Comparison of ENCODE assay signal across 13 cellular contexts in genomic region chr9:76516350-76516749, GRCh38. TPM values are rescaled to one million over a fixed set of nuclear protein-coding genes. Genes with fewer than 3 reads are reported as not detected.
A peak's percentile ranks its signal among the peaks of the same experiment; 100 is the strongest.
DNase-seq lines count a peak whose midpoint lies in the region; ATAC-seq and TF ChIP-seq lines count a peak whose summit lies in the region.
"Had no signal": no experiment of that assay in that cellular context is flagged by ENCODE, and none has a peak within 500 bp of the region (broad histone marks: within the 10 kb centered on the region; RNA-seq: fewer than 3 reads in every experiment).

No MANE protein-coding gene starts in this region.

- TF ChIP-seq CTCF in thyroid gland (IDR thresholded peaks at IDR 0.05) = no peak

- no peak overlapping the region for H3K27ac ChIP-seq in right cardiac atrium (ENCODE audit: low read length)
- H3K27ac ChIP-seq in thyroid gland = peak overlapping the region in 1 of 3 donors; percentile 13
- H3K27ac ChIP-seq: adrenal gland had no signal

- H3K27me3 ChIP-seq in right cardiac atrium (ENCODE audit: control insufficient read depth, insufficient read depth) (no peaks in the 10 kb centered on the region), thyroid gland (no peaks in the 10 kb centered on the region)
- H3K27me3 ChIP-seq: adrenal gland had no signal

- peak; percentile 87 to 92 for ATAC-seq in right cardiac atrium
- ATAC-seq in HG03521 (IDR thresholded peaks at IDR 0.05; ENCODE audit: unreplicated experiment) = peak; percentile 37
- ATAC-seq: stimulated activated memory B cell treated with anti-CD40 and anti-IgM and Interleukin-4, amounts not matched to agents 10 μg/mL and 1 μg/mL and 100 μg/mL, for 72 hours had no signal

- TF ChIP-seq POLR2A in thyroid gland (IDR thresholded peaks at IDR 0.05) = no peak

- no peak for DNase-seq in right cardiac atrium
- no peak for DNase-seq in cardiac septum (ENCODE audit: low spot score)
- DNase-seq in astrocyte of the hippocampus (ENCODE audit: low read depth, low spot score) = peak; percentile 15
- peak; percentile 40 to 49 for DNase-seq in thyroid gland
- DNase-seq in NCI-H128 (lab: John Stamatoyannopoulos, UW; ENCODE audit: unreplicated experiment) = no peak
- no peak for DNase-seq in SKM-1 treated with dmso at 0.1 percent for 144 hours (lab: John Stamatoyannopoulos, UW; ENCODE audit: unreplicated experiment)
- DNase-seq in posterior vena cava (ENCODE audit: low spot score) = no peak
- DNase-seq: MM.1S, NCI-H524 treated with DMSO at 0.1 percent for 48 hours, Right ventricle myocardium superior had no signal

- H3K9me3 ChIP-seq in right cardiac atrium (ENCODE audit: control insufficient read depth, low read length) (no peaks in the 10 kb centered on the region), thyroid gland (no peaks in the 10 kb centered on the region)
- H3K9me3 ChIP-seq: adrenal gland had no signal

- H3K4me1 ChIP-seq in right cardiac atrium (ENCODE audit: control insufficient read depth, insufficient read depth, low read length) (no peaks in the 10 kb centered on the region), thyroid gland (peaks cover 14 to 38% of the 10 kb centered on the region in 2 donors)
- H3K4me1 ChIP-seq: adrenal gland had no signal

- H3K4me3 ChIP-seq in right cardiac atrium (ENCODE audit: low read length) (no peak overlapping the region), thyroid gland (replicated peaks in 1 of 3) (no peak overlapping the region)
- H3K4me3 ChIP-seq: adrenal gland had no signal

- no peaks in the 10 kb centered on the region for H3K36me3 ChIP-seq in thyroid gland
- H3K36me3 ChIP-seq: adrenal gland had no signal

- intact Hi-C loops in right cardiac atrium (cut with DNase I) = no loop called here
- intact Hi-C loops in cardiac septum (cut with DNase I) = no loop called here
- intact Hi-C loops in thyroid gland (cut with DNase I) = no loop called here
- intact Hi-C loops in posterior vena cava (cut with DNase I) = no loop called here

- 47% methylated on average over 6 of the region's 6 CpGs for WGBS in right cardiac atrium
- WGBS in thyroid gland, 2 donors = 63 to 68% methylated on average over 6 of the region's 6 CpGs

RNA-seq across cellular contexts. Expression of gene GCNT1, which starts 57.4 kb away (rescaled TPM):
- total RNA-seq in right cardiac atrium (1 to 10 TPM; 2.6 to 5.7 (median 4.0) TPM), cardiac septum (2.0 TPM), thyroid gland (100 to 1,000 TPM in 1 of 4 donors, 10 to 100 TPM in 3; 15.4 to 340 (median 30.9) TPM), posterior vena cava (10 to 100 TPM in 1 of 2 donors, 1 to 10 TPM in 1; 8.9 to 11.0 TPM)
- 0.91 TPM for polyA plus RNA-seq in right cardiac atrium

Comparison
In these comparisons a context has a peak if more than half of its experiments do, and no peak if none do; other contexts are left out.
1. DNase-seq: peak in astrocyte of the hippocampus (single experiment) and thyroid gland (2 of 2); none in right cardiac atrium (0 of 3), cardiac septum (single experiment), NCI-H128 (single experiment), SKM-1 treated with dmso at 0.1 percent for 144 hours (single experiment) and posterior vena cava (single experiment).